ENCODE assay signal across 8 cellular contexts in genomic region chr12:96501139-96501741, GRCh38. TPM values are rescaled to one million over a fixed set of nuclear protein-coding genes. Genes with fewer than 3 reads are reported as not detected.
DNase-seq lines count a peak whose midpoint lies in the region; ATAC-seq and TF ChIP-seq lines count a peak whose summit lies in the region.

No MANE protein-coding gene starts in this region.

- peak overlapping the region; percentile 30 for H3K4me2 ChIP-seq in DOHH2 (ENCODE audit: low read length)

- H4K20me1 ChIP-seq in DOHH2 (ENCODE audit: control insufficient read depth, insufficient read depth, low read depth, low read length) = no peaks in the 10 kb centered on the region

- H3K4me1 Mint-ChIP-seq in T-helper 17 cell = peaks cover 38% of the 10 kb centered on the region

- H3K27ac ChIP-seq in DOHH2 (ENCODE audit: low read depth, low read length) = no peak overlapping the region
- peak overlapping the region; percentile 78 for H3K27ac ChIP-seq in muscle layer of duodenum (ENCODE audit: low read length)

- H3K36me3 Mint-ChIP-seq in T-helper 17 cell (ENCODE audit: low read depth) = no peaks in the 10 kb centered on the region

- peak overlapping the region; percentile 96 for H3K27ac Mint-ChIP-seq in T-helper 17 cell

- no peaks in the 10 kb centered on the region for H3K27me3 Mint-ChIP-seq in T-helper 17 cell

- peaks cover 14% of the 10 kb centered on the region for H3K4me1 ChIP-seq in DOHH2 (ENCODE audit: control insufficient read depth, low read length)
- H3K4me1 ChIP-seq in muscle layer of duodenum (ENCODE audit: control insufficient read depth in 1 of 2, insufficient read depth in 2 of 2, low read length in 2 of 2) = peaks cover 10 to 12% of the 10 kb centered on the region in 2 donors

- H3K9me2 ChIP-seq in DOHH2 (replicated peaks; ENCODE audit: control insufficient read depth, low read length) = no peaks in the 10 kb centered on the region

- TF ChIP-seq CTCF in DOHH2 (IDR thresholded peaks at IDR 0.05; ENCODE audit: low read depth, low read length, poor library complexity, severe bottlenecking) = no peak

- no peaks in the 10 kb centered on the region for H3K36me3 ChIP-seq in DOHH2 (ENCODE audit: control insufficient read depth, low read length)
- no peaks in the 10 kb centered on the region for H3K36me3 ChIP-seq in muscle layer of duodenum (ENCODE audit: control insufficient read depth in 1 of 2, insufficient read depth in 2 of 2, low read length in 2 of 2)

- ATAC-seq in GM21360 (IDR thresholded peaks at IDR 0.05; ENCODE audit: unreplicated experiment) (peak; percentile 58), HG03571 (IDR thresholded peaks at IDR 0.05; ENCODE audit: unreplicated experiment) (peak; percentile 81), T-helper 17 cell (peak; percentile 82)

- peak in 1 of 3 donors; percentile 23 for DNase-seq in T-helper 17 cell
- peak; percentile 96 for DNase-seq in dermis blood vessel endothelial cell
- no peak for DNase-seq in occipital lobe (lab: John Stamatoyannopoulos, UW)
- DNase-seq in NCI-H526 treated with DMSO at 0.1 percent for 48 hours (lab: John Stamatoyannopoulos, UW) = no peak

- H3K4me3 ChIP-seq in DOHH2 (ENCODE audit: low read length) = no peak overlapping the region
- no peak overlapping the region for H3K4me3 ChIP-seq in muscle layer of duodenum (ENCODE audit: low read depth in 1 of 2, low read length in 2 of 2)

- H3K27me3 ChIP-seq in DOHH2 (ENCODE audit: control insufficient read depth, low read length) = no peaks in the 10 kb centered on the region
- H3K27me3 ChIP-seq in muscle layer of duodenum (ENCODE audit: low read depth, low read length) = no peaks in the 10 kb centered on the region

- H3K4me3 Mint-ChIP-seq in T-helper 17 cell = peak overlapping the region; percentile 65

- H3F3A ChIP-seq in DOHH2 (ENCODE audit: control insufficient read depth, insufficient read depth) = no peaks in the 10 kb centered on the region

- H3K79me2 ChIP-seq in DOHH2 (ENCODE audit: control insufficient read depth, low read length) = no peaks in the 10 kb centered on the region

- H3K9me3 ChIP-seq in DOHH2 (ENCODE audit: control insufficient read depth, insufficient read depth, low read length) = no peaks in the 10 kb centered on the region
- H3K9me3 ChIP-seq in T-helper 17 cell (ENCODE audit: control insufficient read depth, low read length, poor library complexity, severe bottlenecking) = no peaks in the 10 kb centered on the region
- H3K9me3 ChIP-seq in muscle layer of duodenum (ENCODE audit: control insufficient read depth in 1 of 2, low read length in 2 of 2) = no peaks in the 10 kb centered on the region

RNA-seq across cellular contexts. Expression of gene CFAP54, which starts 11.9 kb away (rescaled TPM):
- total RNA-seq in T-helper 17 cell (1 to 10 TPM; 1.2 to 1.3 TPM), dermis blood vessel endothelial cell (8.3 and 13.1 TPM in 2 replicates), occipital lobe (5.9 TPM)
